Comparison of ENCODE assay signal across 12 cellular contexts in the genomic region with DNA sequence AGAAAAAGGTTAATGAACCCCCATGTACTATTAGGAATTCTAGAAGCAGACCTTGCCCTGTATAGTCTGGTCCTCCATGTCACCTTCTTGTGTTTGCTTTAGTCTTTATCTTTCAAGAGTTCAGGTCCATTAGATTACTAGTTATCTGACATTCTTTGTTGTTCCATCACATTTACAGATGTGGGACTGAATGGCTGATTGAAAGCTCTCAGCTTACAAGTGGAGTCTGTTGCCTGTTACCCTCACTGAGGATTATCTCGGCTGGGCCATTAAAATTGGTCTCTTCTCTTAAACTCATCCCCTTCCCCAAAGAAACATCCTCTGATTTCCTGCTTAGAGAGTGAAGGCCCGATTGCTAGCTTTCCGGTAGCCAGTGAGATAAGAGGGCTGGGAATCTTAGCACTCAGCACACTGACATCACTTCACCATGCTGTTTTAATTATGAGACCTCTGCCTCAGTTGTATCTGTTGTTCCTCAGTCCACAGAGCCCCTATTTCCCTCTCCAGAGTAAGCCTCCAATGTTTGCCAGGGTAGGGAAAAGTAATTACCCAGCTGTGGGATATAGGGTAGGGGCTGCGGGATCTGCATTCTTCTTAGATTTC.
"Had no signal": no experiment of that assay in that cellular context is flagged by ENCODE, and none has a peak within 500 bp of the region (broad histone marks: within the 10 kb centered on the region; RNA-seq: fewer than 3 reads in every experiment).

No MANE protein-coding gene starts in this region.

- DNase-seq: activated CD4-positive, CD25-positive, alpha-beta regulatory T cell; activated effector memory CD4-positive, alpha-beta T cell treated with Interleukin-2 at 50 U/mL for 16 hours; activated T-cell treated with anti-CD3 and anti-CD28 coated beads, Interleukin-2, amount 50 U/mL, for 24 hours; amniotic stem cell; body of pancreas; left colon; naive thymus-derived CD4-positive, alpha-beta T cell; right cardiac atrium; stimulated activated naive CD4-positive, alpha-beta T cell; T-helper 2 cell; upper lobe of left lung had no signal

- H3K4me1 ChIP-seq: body of pancreas, upper lobe of left lung had no signal

- ATAC-seq: body of pancreas; left colon; naive thymus-derived CD4-positive, alpha-beta T cell; right cardiac atrium had no signal

- H3K4me3 ChIP-seq: body of pancreas, lung, upper lobe of left lung had no signal

- H3K27ac ChIP-seq: body of pancreas, upper lobe of left lung had no signal
